24 cellular contexts compared by ENCODE assay signal in genomic region chr2:149650006-149650405, GRCh38.
DNase-seq lines count a peak whose midpoint lies in the region; ATAC-seq, FAIRE-seq and TF ChIP-seq lines count a peak whose summit lies in the region.
"Had no signal": no experiment of that assay in that cellular context is flagged by ENCODE, and none has a peak within 500 bp of the region (broad histone marks: within the 10 kb centered on the region; RNA-seq: fewer than 3 reads in every experiment).

No MANE protein-coding gene starts in this region.

- DNase-seq in IMR-90: peak; percentile 51
- no peak for DNase-seq in endodermal cell
- peak; percentile 72 for DNase-seq in kidney glomerular epithelial cell (lab: John Stamatoyannopoulos, UW)
- DNase-seq in small intestine: peak; percentile 19
- no peak for DNase-seq in GM23338 (ENCODE audit: low spot score)
- DNase-seq: effector memory CD8-positive, alpha-beta T cell; H9; hypothalamus; natural killer cell; NCI-H146; NCI-H510A treated with DMSO at 0.1 percent for 48 hours; pancreas; right cardiac atrium; stimulated activated CD4-positive, alpha-beta T cell treated with anti-CD3 and anti-CD28 coated beads, Interleukin-15, amount 100 ng/mL, for 24 hours; stimulated activated CD8-positive, alpha-beta memory T cell treated with anti-CD3 and anti-CD28 coated beads, Interleukin-4, amount 100 ng/mL, for 48 hours; upper lobe of left lung had no signal

- no peaks in the 10 kb centered on the region for H3K9me2 ChIP-seq in GM23338 (ENCODE audit: insufficient read depth)

- in situ Hi-C loops in IMR-90 (cut with MboI; ENCODE audit: low sequenced_read_pairs): no loop called here

- H3K56ac ChIP-seq in IMR-90 (ENCODE audit: extremely low read depth, insufficient read depth, low read length): no peak overlapping the region

- no TSS peak for BruUV-seq in IMR-90 (replicated peaks; lab: Mats Ljungman, UMichigan)

- TF ChIP-seq CTCF in IMR-90 (conservative IDR thresholded peaks at IDR 0.05; ENCODE audit: low read depth, low read length) (no peak), endodermal cell (conservative IDR thresholded peaks at IDR 0.05) (no peak), GM23338 (conservative IDR thresholded peaks at IDR 0.05; ENCODE audit: low read depth in 2 of 2) (no peak)

- H3K27ac ChIP-seq in IMR-90 (ENCODE audit: insufficient read depth, low read length) (peak overlapping the region; percentile 33; the same call in 1 of the 2 replicates), endodermal cell (ENCODE audit: low read depth, low read length) (no peak overlapping the region), small intestine (ENCODE audit: low read depth in 1 of 2, low read length in 1 of 2) (no peak overlapping the region), GM23338 (ENCODE audit: low read depth) (no peak overlapping the region)
- H3K27ac ChIP-seq: pancreas, RWPE1 had no signal

- no peaks in the 10 kb centered on the region for H3K36me3 ChIP-seq in IMR-90 (ENCODE audit: control insufficient read depth, insufficient read depth, low read length)
- H3K36me3 ChIP-seq in endodermal cell (ENCODE audit: control insufficient read depth, insufficient read depth, low read length): no peaks in the 10 kb centered on the region
- H3K36me3 ChIP-seq in small intestine (ENCODE audit: control insufficient read depth in 2 of 2, insufficient read depth in 2 of 2, low read length in 2 of 2): no peaks in the 10 kb centered on the region
- H3K36me3 ChIP-seq in GM23338 (ENCODE audit: insufficient read depth): no peaks in the 10 kb centered on the region
- H3K36me3 ChIP-seq: pancreas, upper lobe of left lung had no signal

- CTCF ChIA-PET in IMR-90 (lab: Yijun Ruan, JAX): no interaction called here

- H2BK15ac ChIP-seq in IMR-90 (ENCODE audit: low read depth, low read length): peak overlapping the region; percentile 22; the same call in 2 of the 3 replicates

- H3K4me2 ChIP-seq in IMR-90 (ENCODE audit: low read depth, low read length): no peak overlapping the region
- H3K4me2 ChIP-seq in GM23338: no peak overlapping the region

- no peaks in the 10 kb centered on the region for H3F3A ChIP-seq in GM23338 (replicated peaks; ENCODE audit: low read depth)

- H3K9me1 ChIP-seq in IMR-90 (ENCODE audit: insufficient read depth, low read length): peaks cover 12% of the 10 kb centered on the region; the same call in 1 of the 2 replicates

- peak overlapping the region; percentile 89 for H2BK5ac ChIP-seq in IMR-90 (ENCODE audit: low read depth, low read length, poor library complexity, severe bottlenecking)

- H3K4me3 Mint-ChIP-seq in endodermal cell (no peak overlapping the region), GM23338 (no peak overlapping the region)
- H3K4me3 Mint-ChIP-seq: activated T-helper 17 cell treated with anti-CD3 and anti-CD28 coated beads, Interleukin-2, amount 50 U/mL, for 72 hours; CD14-positive monocyte; effector memory CD8-positive, alpha-beta T cell; H9; natural killer cell had no signal

- no peak overlapping the region for H3K9ac ChIP-seq in IMR-90 (ENCODE audit: low read depth, low read length)
- no peak overlapping the region for H3K9ac ChIP-seq in endodermal cell (ENCODE audit: extremely low read depth, low read length, poor library complexity, severe bottlenecking)

- 0 out of 2 replicates have a peak overlapping the region, but pooled peaks have one; percentile 46 for H2AK5ac ChIP-seq in IMR-90 (ENCODE audit: low read depth, low read length)

- POLR2A ChIA-PET in IMR-90 (lab: Charles Lee; ENCODE audit: unreplicated experiment): no interaction called here

- H2BK20ac ChIP-seq in IMR-90 (ENCODE audit: low read depth, low read length): peak overlapping the region; percentile 65; the same call in 1 of the 2 replicates

- peak overlapping the region; percentile 12; the same call in 1 of the 2 replicates for H3K4ac ChIP-seq in IMR-90 (ENCODE audit: low read depth, low read length)

- peak overlapping the region; percentile 53 for H3K14ac ChIP-seq in IMR-90 (replicated peaks; ENCODE audit: low read depth, low read length)

- no peak overlapping the region for H4K91ac ChIP-seq in IMR-90 (ENCODE audit: insufficient read depth, low read depth, low read length)

- peak overlapping the region; percentile 51; the same call in 1 of the 2 replicates for H2BK120ac ChIP-seq in IMR-90 (ENCODE audit: low read depth, low read length)

- H4K20me1 ChIP-seq in IMR-90 (ENCODE audit: insufficient read depth, low read length) (peaks cover 3% of the 10 kb centered on the region; the same call in 1 of the 2 replicates), GM23338 (replicated peaks; ENCODE audit: insufficient read depth) (no peaks in the 10 kb centered on the region)

- peak overlapping the region; percentile 50; the same call in 1 of the 2 replicates for H3K23ac ChIP-seq in IMR-90 (ENCODE audit: low read depth, low read length)

- H3K27ac Mint-ChIP-seq in endodermal cell: no peak overlapping the region
- no peak overlapping the region for H3K27ac Mint-ChIP-seq in GM23338
- H3K27ac Mint-ChIP-seq: activated naive CD4-positive, alpha-beta T cell treated with anti-CD3 and anti-CD28 coated beads, Interleukin-2, amount 50 U/mL, for 72 hours; activated T-helper 17 cell treated with anti-CD3 and anti-CD28 coated beads, Interleukin-2, amount 50 U/mL, for 72 hours; CD14-positive monocyte; effector memory CD8-positive, alpha-beta T cell; H9; natural killer cell had no signal

- no peak for TF ChIP-seq RAD21 in IMR-90 (IDR thresholded peaks at IDR 0.05; ENCODE audit: low read length)

- H3K18ac ChIP-seq in IMR-90 (ENCODE audit: low read depth, low read length): peak overlapping the region; percentile 33

- H2AFZ ChIP-seq in IMR-90 (replicated peaks; ENCODE audit: low read length, poor library complexity) (no peak overlapping the region), GM23338 (no peak overlapping the region)

- FAIRE-seq in small intestine (lab: Jason Lieb, UNC): no peak
- FAIRE-seq: islet of Langerhans, K562, pancreas had no signal

- dilution Hi-C loops in IMR-90 (cut with HindIII; ENCODE audit: low sequenced_read_pairs, unreplicated experiment): no loop called here

- H3K27me3 Mint-ChIP-seq in endodermal cell (ENCODE audit: insufficient read depth): no peaks in the 10 kb centered on the region
- H3K27me3 Mint-ChIP-seq in GM23338 (ENCODE audit: insufficient read depth, low read depth, poor library complexity): no peaks in the 10 kb centered on the region

- no peaks in the 10 kb centered on the region; a peak in 1 of 4 replicates for H3K79me1 ChIP-seq in IMR-90 (ENCODE audit: low read depth in 1 of 2, low read length in 2 of 2)

- H3K9me3 ChIP-seq in IMR-90 (ENCODE audit: control insufficient read depth, insufficient read depth, low read length) (no peaks in the 10 kb centered on the region), endodermal cell (ENCODE audit: control insufficient read depth, low read length) (peaks cover 23% of the 10 kb centered on the region), small intestine (ENCODE audit: control insufficient read depth, low read depth) (no peaks in the 10 kb centered on the region)
- H3K9me3 ChIP-seq: pancreas, upper lobe of left lung had no signal

- H3K4me1 Mint-ChIP-seq in endodermal cell (peaks cover 28% of the 10 kb centered on the region), GM23338 (peaks cover 4% of the 10 kb centered on the region; the same call in 2 of the 3 replicates)
- H3K4me1 Mint-ChIP-seq: activated T-helper 17 cell treated with anti-CD3 and anti-CD28 coated beads, Interleukin-2, amount 50 U/mL, for 72 hours; CD14-positive monocyte; natural killer cell had no signal

- H3K27me3 ChIP-seq in IMR-90 (ENCODE audit: control insufficient read depth, insufficient read depth, low read length): no peaks in the 10 kb centered on the region
- H3K27me3 ChIP-seq in endodermal cell (ENCODE audit: control insufficient read depth, insufficient read depth, low read length, poor library complexity, severe bottlenecking): no peaks in the 10 kb centered on the region
- H3K27me3 ChIP-seq in small intestine (ENCODE audit: control insufficient read depth in 2 of 2, insufficient read depth in 2 of 2, low read length in 2 of 2): no peaks in the 10 kb centered on the region
- no peaks in the 10 kb centered on the region for H3K27me3 ChIP-seq in GM23338 (ENCODE audit: insufficient read depth)
- H3K27me3 ChIP-seq: pancreas, upper lobe of left lung had no signal

- H3K4me3 ChIP-seq in IMR-90 (ENCODE audit: insufficient read depth, low read depth, low read length): no peak overlapping the region
- H3K4me3 ChIP-seq in endodermal cell (ENCODE audit: low read length): peak overlapping the region; percentile 56
- H3K4me3 ChIP-seq in small intestine (ENCODE audit: low read depth in 1 of 2, low read length in 2 of 2): no peak overlapping the region
- H3K4me3 ChIP-seq in GM23338: no peak overlapping the region
- H3K4me3 ChIP-seq: K562, pancreas, upper lobe of left lung had no signal

- intact Hi-C loops in IMR-90 (cut with micrococcal nuclease): no loop called here

- H4K5ac ChIP-seq in IMR-90 (ENCODE audit: low read depth, low read length): peak overlapping the region; percentile 32; the same call in 1 of the 2 replicates

- TF ChIP-seq POLR2A in IMR-90 (IDR thresholded peaks at IDR 0.05; ENCODE audit: low read depth, low read length): no peak

- H3K9me3 Mint-ChIP-seq in endodermal cell: peaks cover 24% of the 10 kb centered on the region
- peaks cover 4% of the 10 kb centered on the region; the same call in 2 of the 3 replicates for H3K9me3 Mint-ChIP-seq in GM23338
- H3K9me3 Mint-ChIP-seq: activated T-helper 17 cell treated with anti-CD3 and anti-CD28 coated beads, Interleukin-2, amount 50 U/mL, for 72 hours; H9 had no signal

- H3K36me3 Mint-ChIP-seq in endodermal cell (ENCODE audit: low read depth) (peaks cover 7% of the 10 kb centered on the region), GM23338 (ENCODE audit: low read depth) (no peaks in the 10 kb centered on the region)
- H3K36me3 Mint-ChIP-seq: CD14-positive monocyte, natural killer cell had no signal

- H4K8ac ChIP-seq in IMR-90 (ENCODE audit: low read depth in 2 of 2, low read length in 2 of 2): no peak overlapping the region; a peak in 1 of 4 replicates

- no peak overlapping the region for H2AK9ac ChIP-seq in IMR-90 (replicated peaks; ENCODE audit: low read depth, low read length, poor library complexity)

- H3K4me1 ChIP-seq in IMR-90 (ENCODE audit: control insufficient read depth, insufficient read depth, low read length) (peaks cover 8% of the 10 kb centered on the region), endodermal cell (ENCODE audit: control insufficient read depth, insufficient read depth, low read length) (peaks cover 4% of the 10 kb centered on the region), small intestine (ENCODE audit: control insufficient read depth in 2 of 2, insufficient read depth in 1 of 2, low read depth in 1 of 2, low read length in 1 of 2) (no peaks in the 10 kb centered on the region), GM23338 (ENCODE audit: insufficient read depth) (no peaks in the 10 kb centered on the region)
- H3K4me1 ChIP-seq: pancreas, upper lobe of left lung had no signal

- H3K79me2 ChIP-seq in GM23338 (replicated peaks; ENCODE audit: insufficient read depth): no peaks in the 10 kb centered on the region

- WGBS in IMR-90 (ENCODE audit: extremely low coverage in 2 of 2, insufficient read length in 1 of 2), 2 experiments: no CpG with 5 or more reads among the region's 1 CpG
- WGBS in endodermal cell (ENCODE audit: insufficient coverage in 1 of 2, insufficient read length in 1 of 2), 2 experiments: 84% methylated on average over 1 of the region's 1 CpG; no CpG with 5 or more reads in 1 of the 2 experiments
- 30 to 63% (median 51%) methylated on average over 1 of the region's 1 CpG for WGBS in small intestine, 3 donors

- ATAC-seq in IMR-90 (ENCODE audit: low read depth) (no peak), GM23338 (no peak), HG03139 (IDR thresholded peaks at IDR 0.05; ENCODE audit: unreplicated experiment) (no peak), GM21723 (IDR thresholded peaks at IDR 0.05; ENCODE audit: unreplicated experiment) (no peak)
- ATAC-seq: activated naive CD4-positive, alpha-beta T cell treated with anti-CD3 and anti-CD28 coated beads, Interleukin-2, amount 50 U/mL, for 72 hours; activated T-helper 17 cell treated with anti-CD3 and anti-CD28 coated beads, Interleukin-2, amount 50 U/mL, for 72 hours; effector memory CD8-positive, alpha-beta T cell; K562; natural killer cell; pancreas; right cardiac atrium had no signal

Comparison
In these comparisons a context has a peak if more than half of its experiments do, and no peak if none do; other contexts are left out.
1. DNase-seq: peak in IMR-90 (single experiment), kidney glomerular epithelial cell (single experiment) and small intestine (single experiment); none in endodermal cell (single experiment) and GM23338 (single experiment).